Comparison of ENCODE assay signal across 8 cellular contexts in the genomic region with DNA sequence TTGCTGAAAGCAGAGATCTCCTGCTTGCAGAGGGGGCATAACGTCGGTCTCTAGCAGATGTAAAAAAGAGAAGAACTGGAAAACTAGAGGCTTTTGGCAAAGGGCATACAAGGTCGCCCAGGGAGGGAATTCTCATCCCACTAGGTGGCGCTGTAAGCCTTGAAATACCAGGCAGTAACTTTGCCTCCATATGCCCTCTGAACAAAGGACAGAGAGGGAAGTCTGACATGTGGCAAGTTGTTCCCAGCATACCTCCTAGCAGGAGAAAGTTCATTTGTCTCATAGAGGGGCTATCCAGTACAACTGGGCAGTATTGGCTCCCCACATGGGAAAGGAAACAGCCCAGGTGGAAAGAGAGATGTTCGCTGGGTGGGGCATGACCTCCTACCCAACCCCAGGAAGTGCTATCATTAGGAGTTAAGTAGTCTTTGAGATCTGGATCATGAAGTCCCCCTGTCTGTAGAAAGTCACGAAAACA. TPM values are rescaled to one million over a fixed set of nuclear protein-coding genes. Genes with fewer than 3 reads are reported as not detected.
DNase-seq lines count a peak whose midpoint lies in the region; ATAC-seq and TF ChIP-seq lines count a peak whose summit lies in the region.

No MANE protein-coding gene starts in this region.

- H3K27me3 ChIP-seq in CD4-positive, CD25-positive, alpha-beta regulatory T cell (ENCODE audit: control insufficient read depth, insufficient read depth, low read length): no peaks in the 10 kb centered on the region
- H3K27me3 ChIP-seq in kidney epithelial cell (ENCODE audit: control insufficient read depth, insufficient read depth, low read length): no peaks in the 10 kb centered on the region

- H3K27me3 Mint-ChIP-seq in CD4-positive, CD25-positive, alpha-beta regulatory T cell: peaks cover 5% of the 10 kb centered on the region
- no peaks in the 10 kb centered on the region for H3K27me3 Mint-ChIP-seq in stimulated activated memory B cell treated with anti-CD40 and anti-IgM and Interleukin-4, amounts not matched to agents 10 μg/mL and 1 μg/mL and 100 μg/mL, for 72 hours

- peak overlapping the region; percentile 42 for H3K4me3 ChIP-seq in CD4-positive, CD25-positive, alpha-beta regulatory T cell (ENCODE audit: low read depth, low read length)
- no peak overlapping the region for H3K4me3 ChIP-seq in kidney epithelial cell (ENCODE audit: low read depth, low read length)

- peaks cover 44 to 72% of the 10 kb centered on the region in 2 experiments for H3K9me3 ChIP-seq in CD4-positive, CD25-positive, alpha-beta regulatory T cell (ENCODE audit: control insufficient read depth in 2 of 2, low read length in 2 of 2)

- ATAC-seq in CD4-positive, CD25-positive, alpha-beta regulatory T cell (ENCODE audit: low read depth in 2 of 2): peak; percentile 13 to 15
- ATAC-seq in GM21723 (IDR thresholded peaks at IDR 0.05; ENCODE audit: unreplicated experiment) (peak; percentile 42), HG03565 (IDR thresholded peaks at IDR 0.05; ENCODE audit: unreplicated experiment) (no peak), GM21619 (IDR thresholded peaks at IDR 0.05; ENCODE audit: unreplicated experiment) (no peak)
- ATAC-seq in stimulated activated memory B cell treated with anti-CD40 and anti-IgM and Interleukin-4, amounts not matched to agents 10 μg/mL and 1 μg/mL and 100 μg/mL, for 72 hours: peak; percentile 52

- peak overlapping the region; percentile 79 to 86 (median 85) for H3K27ac Mint-ChIP-seq in CD4-positive, CD25-positive, alpha-beta regulatory T cell
- peak overlapping the region; percentile 55 for H3K27ac Mint-ChIP-seq in stimulated activated memory B cell treated with anti-CD40 and anti-IgM and Interleukin-4, amounts not matched to agents 10 μg/mL and 1 μg/mL and 100 μg/mL, for 72 hours

- TF ChIP-seq CTCF in kidney epithelial cell (IDR thresholded peaks at IDR 0.05; ENCODE audit: insufficient read depth, low read length, poor library complexity, severe bottlenecking): peak; percentile 18

- peaks cover 0 to 50% (median 16%) of the 10 kb centered on the region in 7 donors for H3K9me3 Mint-ChIP-seq in CD4-positive, CD25-positive, alpha-beta regulatory T cell
- peaks cover 26% of the 10 kb centered on the region for H3K9me3 Mint-ChIP-seq in stimulated activated memory B cell treated with anti-CD40 and anti-IgM and Interleukin-4, amounts not matched to agents 10 μg/mL and 1 μg/mL and 100 μg/mL, for 72 hours

- H3K4me1 Mint-ChIP-seq in CD4-positive, CD25-positive, alpha-beta regulatory T cell: peaks cover 12 to 26% (median 20%) of the 10 kb centered on the region in 4 donors
- H3K4me1 Mint-ChIP-seq in stimulated activated memory B cell treated with anti-CD40 and anti-IgM and Interleukin-4, amounts not matched to agents 10 μg/mL and 1 μg/mL and 100 μg/mL, for 72 hours: no peaks in the 10 kb centered on the region

- H3K36me3 Mint-ChIP-seq in CD4-positive, CD25-positive, alpha-beta regulatory T cell: peaks cover 34% of the 10 kb centered on the region
- H3K36me3 Mint-ChIP-seq in stimulated activated memory B cell treated with anti-CD40 and anti-IgM and Interleukin-4, amounts not matched to agents 10 μg/mL and 1 μg/mL and 100 μg/mL, for 72 hours: peaks cover 55% of the 10 kb centered on the region

- peak; percentile 32 to 79 (median 46) for DNase-seq in CD4-positive, CD25-positive, alpha-beta regulatory T cell
- DNase-seq in SIG-M5 treated with dmso at 0.1 percent for 504 hours (lab: John Stamatoyannopoulos, UW; ENCODE audit: unreplicated experiment) (peak; percentile 90), kidney epithelial cell (ENCODE audit: low read depth) (no peak)
- peak; percentile 25 for DNase-seq in activated gamma-delta T cell treated with anti-CD3 and anti-CD28 coated beads, Interleukin-2, amount 50 U/mL, for 16 hours (ENCODE audit: low read depth)

- peaks cover 21% of the 10 kb centered on the region for H3K36me3 ChIP-seq in CD4-positive, CD25-positive, alpha-beta regulatory T cell (ENCODE audit: control insufficient read depth, insufficient read depth, low read length)
- no peaks in the 10 kb centered on the region for H3K36me3 ChIP-seq in kidney epithelial cell (ENCODE audit: control insufficient read depth, insufficient read depth, low read length)

- peak overlapping the region; percentile 42 for H3K27ac ChIP-seq in CD4-positive, CD25-positive, alpha-beta regulatory T cell (ENCODE audit: insufficient read depth, low read length, poor library complexity, severe bottlenecking)

- peak overlapping the region in 1 of 4 donors; percentile 34 for H3K4me3 Mint-ChIP-seq in CD4-positive, CD25-positive, alpha-beta regulatory T cell
- no peak overlapping the region for H3K4me3 Mint-ChIP-seq in stimulated activated memory B cell treated with anti-CD40 and anti-IgM and Interleukin-4, amounts not matched to agents 10 μg/mL and 1 μg/mL and 100 μg/mL, for 72 hours

- no peaks in the 10 kb centered on the region for H3K4me1 ChIP-seq in CD4-positive, CD25-positive, alpha-beta regulatory T cell (ENCODE audit: control insufficient read depth, insufficient read depth, low read length, poor library complexity, severe bottlenecking)

RNA-seq across cellular contexts. Expression of a gene that starts 40.0 kb away (rescaled TPM):
- total RNA-seq in CD4-positive, CD25-positive, alpha-beta regulatory T cell: 542 TPM
- 100 to 1,000 TPM in 2 of 4 donors, 10 to 100 TPM in 2; 97.1 to 116 (median 106) TPM for polyA plus RNA-seq in CD4-positive, CD25-positive, alpha-beta regulatory T cell
- 6.0 and 8.2 TPM in 2 replicates for total RNA-seq in kidney epithelial cell

Comparison
In these comparisons a context has a peak if more than half of its experiments do, and no peak if none do; other contexts are left out.
1. ATAC-seq: peak in CD4-positive, CD25-positive, alpha-beta regulatory T cell (2 of 2), GM21723 (single experiment) and stimulated activated memory B cell treated with anti-CD40 and anti-IgM and Interleukin-4, amounts not matched to agents 10 μg/mL and 1 μg/mL and 100 μg/mL, for 72 hours (single experiment); none in HG03565 (single experiment) and GM21619 (single experiment).
2. RNA of a gene that starts 40.0 kb away (total RNA-seq): 542 TPM in CD4-positive, CD25-positive, alpha-beta regulatory T cell (single experiment); 6.0 to 8.2 TPM in kidney epithelial cell; every median in the first group is over 10 times any median in the second.